In genomic region chr10:11189581-11190376, GRCh38 we compare ENCODE assay signal across 14 cellular contexts.
DNase-seq lines count a peak whose midpoint lies in the region; ATAC-seq, FAIRE-seq and TF ChIP-seq lines count a peak whose summit lies in the region.
"Had no signal": no experiment of that assay in that cellular context is flagged by ENCODE, and none has a peak within 500 bp of the region (broad histone marks: within the 10 kb centered on the region; RNA-seq: fewer than 3 reads in every experiment).

No MANE protein-coding gene starts in this region.

- H3F3A ChIP-seq in MM.1S (ENCODE audit: insufficient read depth, low read length): peaks cover 31% of the 10 kb centered on the region

- no peak for DNase-seq in activated CD4-positive, alpha-beta memory T cell treated with anti-CD3 and anti-CD28 coated beads for 36 hours
- no peak for DNase-seq in activated CD4-positive, alpha-beta memory T cell treated with anti-CD3 and anti-CD28 coated beads, Interleukin-2, amount 10 ng/mL, durations not matched to agents 7 days and 5 days
- DNase-seq in MM.1S (no peak), H1 (ENCODE audit: low read depth in 1 of 2, low spot score in 2 of 2) (no peak), neuronal stem cell (ENCODE audit: low spot score) (no peak), mesothelial cell of epicardium (ENCODE audit: low spot score in 2 of 2, unreplicated experiment in 2 of 2) (no peak)
- DNase-seq: DMS 273 treated with DMSO at 0.1 percent for 48 hours; stimulated activated CD4-positive, alpha-beta T cell treated with anti-CD3 and anti-CD28 coated beads, Interleukin-12 subunit alpha, Interleukin-12 subunit beta, amount 100 ng/mL, for 4 hours; testis had no signal

- H2BK120ac ChIP-seq in H1 (replicated peaks; ENCODE audit: low read depth, low read length) (no peak overlapping the region), neuronal stem cell (ENCODE audit: low read depth, low read length) (no peak overlapping the region)

- peak; percentile 24 for FAIRE-seq in H1 (lab: Jason Lieb, UNC)

- H3K4me2 ChIP-seq in MM.1S (ENCODE audit: low read depth, low read length) (peak overlapping the region; percentile 24; the same call in 1 of the 2 replicates), H1 (ENCODE audit: insufficient read depth in 1 of 2, low read depth in 2 of 2, low read length in 2 of 2) (no peak overlapping the region; a peak in 1 of 4 replicates), neuronal stem cell (ENCODE audit: insufficient read depth, low read length, poor library complexity, severe bottlenecking) (no peak overlapping the region)

- no peaks in the 10 kb centered on the region for H3K23me2 ChIP-seq in H1 (ENCODE audit: low read depth, low read length)

- no peak overlapping the region for H2BK15ac ChIP-seq in H1 (ENCODE audit: low read length)
- no peak overlapping the region for H2BK15ac ChIP-seq in neuronal stem cell (ENCODE audit: low read length)

- ATAC-seq in HG02759 (IDR thresholded peaks at IDR 0.05; ENCODE audit: unreplicated experiment) (no peak), GM18858 (IDR thresholded peaks at IDR 0.05; ENCODE audit: unreplicated experiment) (no peak)

- H3K4me1 Mint-ChIP-seq in activated CD4-positive, alpha-beta memory T cell treated with anti-CD3 and anti-CD28 coated beads for 36 hours (ENCODE audit: low read depth): peaks cover 94% of the 10 kb centered on the region
- peaks cover 93% of the 10 kb centered on the region for H3K4me1 Mint-ChIP-seq in activated CD4-positive, alpha-beta memory T cell treated with anti-CD3 and anti-CD28 coated beads, Interleukin-2, amount 10 ng/mL, durations not matched to agents 7 days and 5 days
- peaks cover 12% of the 10 kb centered on the region for H3K4me1 Mint-ChIP-seq in mesothelial cell of epicardium

- H3K9me3 ChIP-seq in MM.1S (replicated peaks; ENCODE audit: insufficient read depth, low read length) (no peaks in the 10 kb centered on the region), H1 (ENCODE audit: insufficient read depth in 2 of 2, low read depth in 1 of 2, low read length in 1 of 2) (no peaks in the 10 kb centered on the region), neuronal stem cell (replicated peaks in 1 of 2; ENCODE audit: control insufficient read depth in 2 of 2, insufficient read depth in 1 of 2, low read depth in 1 of 2, low read length in 2 of 2) (peaks cover 3 to 10% of the 10 kb centered on the region in 2 donors)
- H3K9me3 ChIP-seq: SJSA1, testis had no signal

- no peaks in the 10 kb centered on the region for H3K27me3 Mint-ChIP-seq in activated CD4-positive, alpha-beta memory T cell treated with anti-CD3 and anti-CD28 coated beads for 36 hours
- H3K27me3 Mint-ChIP-seq in activated CD4-positive, alpha-beta memory T cell treated with anti-CD3 and anti-CD28 coated beads, Interleukin-2, amount 10 ng/mL, durations not matched to agents 7 days and 5 days: no peaks in the 10 kb centered on the region
- peaks cover 27% of the 10 kb centered on the region for H3K27me3 Mint-ChIP-seq in mesothelial cell of epicardium (ENCODE audit: low read depth)

- peaks cover 71% of the 10 kb centered on the region for H3K36me3 Mint-ChIP-seq in activated CD4-positive, alpha-beta memory T cell treated with anti-CD3 and anti-CD28 coated beads for 36 hours
- peaks cover 92% of the 10 kb centered on the region for H3K36me3 Mint-ChIP-seq in activated CD4-positive, alpha-beta memory T cell treated with anti-CD3 and anti-CD28 coated beads, Interleukin-2, amount 10 ng/mL, durations not matched to agents 7 days and 5 days (ENCODE audit: low read depth)
- H3K36me3 Mint-ChIP-seq in mesothelial cell of epicardium: peaks cover 3% of the 10 kb centered on the region

- H3K23ac ChIP-seq in H1 (ENCODE audit: insufficient read length) (no peak overlapping the region), neuronal stem cell (ENCODE audit: low read depth, low read length, poor library complexity) (no peak overlapping the region)

- no peak overlapping the region for H2BK12ac ChIP-seq in H1 (ENCODE audit: low read depth, low read length)
- H2BK12ac ChIP-seq in neuronal stem cell (ENCODE audit: low read length): no peak overlapping the region

- no peak overlapping the region for H3K56ac ChIP-seq in H1 (replicated peaks; ENCODE audit: insufficient read length, low read depth, low read length)

- CTCF ChIA-PET in activated CD4-positive, alpha-beta memory T cell treated with anti-CD3 and anti-CD28 coated beads for 36 hours (lab: Charles Lee): interaction anchor here (1.1 kb wide), 1 partner anchor 82 kb away, joined by 3 read pairs; no protein-coding TSS in a partner anchor
- CTCF ChIA-PET in activated CD4-positive, alpha-beta memory T cell treated with anti-CD3 and anti-CD28 coated beads, Interleukin-2, amount 10 ng/mL, durations not matched to agents 7 days and 5 days (lab: Charles Lee): interaction anchor here (0.6 to 1.0 kb wide), 5 partner anchors 10 to 89 kb away, joined by 3 to 5 read pairs (median 3); no protein-coding TSS in a partner anchor
- CTCF ChIA-PET in H1 (lab: Charles Lee; ENCODE audit: partially characterized antibody): interaction anchor here (0.6 to 1.3 kb wide), 4 partner anchors 24 to 140 kb away, joined by 3 to 6 read pairs (median 4); no protein-coding TSS in a partner anchor

- no peak overlapping the region for H2BK20ac ChIP-seq in H1 (ENCODE audit: low read length)

- H3K79me1 ChIP-seq in H1 (ENCODE audit: low read depth, low read length) (no peaks in the 10 kb centered on the region), neuronal stem cell (ENCODE audit: low read depth, low read length) (peaks cover 3% of the 10 kb centered on the region)

- peaks cover 57% of the 10 kb centered on the region for H4K20me1 ChIP-seq in MM.1S (ENCODE audit: insufficient read depth, low read length)
- H4K20me1 ChIP-seq in H1 (replicated peaks in 1 of 2; ENCODE audit: control insufficient read depth in 1 of 2, insufficient read depth in 2 of 2, low read length in 2 of 2): no peaks in the 10 kb centered on the region

- H2AFZ ChIP-seq in MM.1S (ENCODE audit: low read length) (no peak overlapping the region), H1 (ENCODE audit: low read length) (no peak overlapping the region), neuronal stem cell (ENCODE audit: low read length) (no peak overlapping the region)
- H2AFZ ChIP-seq: parathyroid adenoma had no signal

- H3K27ac Mint-ChIP-seq in activated CD4-positive, alpha-beta memory T cell treated with anti-CD3 and anti-CD28 coated beads for 36 hours: peak overlapping the region; percentile 47
- H3K27ac Mint-ChIP-seq in activated CD4-positive, alpha-beta memory T cell treated with anti-CD3 and anti-CD28 coated beads, Interleukin-2, amount 10 ng/mL, durations not matched to agents 7 days and 5 days: no peak overlapping the region
- H3K27ac Mint-ChIP-seq in mesothelial cell of epicardium: no peak overlapping the region

- TF ChIP-seq EP300 in H1 (IDR thresholded peaks at IDR 0.05; ENCODE audit: borderline replicate concordance in 1 of 2, low read depth in 2 of 2, low read length in 2 of 2): no peak

- no peak for TF ChIP-seq POLR2A in H1 (IDR thresholded peaks at IDR 0.05; ENCODE audit: control extremely low read depth in 1 of 2, low read depth in 2 of 2, low read length in 2 of 2)

- no peak overlapping the region for H2AK5ac ChIP-seq in H1 (ENCODE audit: low read depth, low read length)
- no peak overlapping the region for H2AK5ac ChIP-seq in neuronal stem cell (ENCODE audit: low read depth, low read length)

- peaks cover 78% of the 10 kb centered on the region for H3K4me1 ChIP-seq in MM.1S (ENCODE audit: low read length)
- H3K4me1 ChIP-seq in H1 (replicated peaks in 1 of 4; ENCODE audit: control insufficient read depth in 3 of 4, insufficient read depth in 4 of 4, low read length in 3 of 4): peaks cover 2 to 17% (median 9%) of the 10 kb centered on the region in 4 experiments
- H3K4me1 ChIP-seq in neuronal stem cell (ENCODE audit: control insufficient read depth in 2 of 2, insufficient read depth in 1 of 2, low read depth in 1 of 2, low read length in 2 of 2): peaks cover 3 to 15% of the 10 kb centered on the region in 2 donors
- H3K4me1 ChIP-seq: parathyroid adenoma, SJSA1, testis had no signal

- H3K27ac ChIP-seq in MM.1S (ENCODE audit: low read length) (no peak overlapping the region; the same call in 1 of the 2 replicates), H1 (ENCODE audit: low read depth, low read length) (no peak overlapping the region), neuronal stem cell (replicated peaks; ENCODE audit: low read length) (peak overlapping the region; percentile 50)
- H3K27ac ChIP-seq: epithelial cell of prostate, parathyroid adenoma, SJSA1, testis had no signal

- H3K79me2 ChIP-seq in MM.1S (ENCODE audit: low read length) (peaks cover 100% of the 10 kb centered on the region), H1 (ENCODE audit: control insufficient read depth in 1 of 2, insufficient read depth in 2 of 2, low read length in 2 of 2) (0 out of 4 replicates have a peak, but pooled peaks cover 0 to under 1% of the 10 kb centered on the region in 2 experiments)
- H3K79me2 ChIP-seq: parathyroid adenoma had no signal

- POLR2A ChIA-PET in activated CD4-positive, alpha-beta memory T cell treated with anti-CD3 and anti-CD28 coated beads for 36 hours (lab: Charles Lee): interaction anchor here (1.0 to 1.1 kb wide), 3 partner anchors 8 to 12 kb away, joined by 3 to 4 read pairs (median 3); no protein-coding TSS in a partner anchor
- POLR2A ChIA-PET in activated CD4-positive, alpha-beta memory T cell treated with anti-CD3 and anti-CD28 coated beads, Interleukin-2, amount 10 ng/mL, durations not matched to agents 7 days and 5 days (lab: Charles Lee): interaction anchor here (1.2 to 2.7 kb wide), 7 partner anchors 8 to 31 kb away, joined by 3 to 13 read pairs (median 4); no protein-coding TSS in a partner anchor
- POLR2A ChIA-PET in H1 (lab: Charles Lee; ENCODE audit: partially characterized antibody): interaction anchor here (0.6 kb wide), 1 partner anchor 32 kb away, joined by 3 read pairs; no protein-coding TSS in a partner anchor

- H3K27me3 ChIP-seq in MM.1S (replicated peaks; ENCODE audit: insufficient read depth, low read length) (no peaks in the 10 kb centered on the region), H1 (replicated peaks in 1 of 4; ENCODE audit: control insufficient read depth in 3 of 4, extremely low read depth in 1 of 4, insufficient read depth in 3 of 4, low read length in 3 of 4) (no peaks in the 10 kb centered on the region), neuronal stem cell (ENCODE audit: control insufficient read depth in 3 of 3, insufficient read depth in 3 of 3, low read depth in 1 of 3, low read length in 3 of 3) (no peaks in the 10 kb centered on the region)
- H3K27me3 ChIP-seq: SJSA1, testis had no signal

- H3K9ac ChIP-seq in MM.1S (ENCODE audit: low read length) (no peak overlapping the region), H1 (replicated peaks in 1 of 4; ENCODE audit: extremely low read depth in 1 of 4, low read depth in 3 of 4, low read length in 3 of 4) (no peak overlapping the region), neuronal stem cell (ENCODE audit: low read depth, low read length, poor library complexity) (no peak overlapping the region)
- H3K9ac ChIP-seq: parathyroid adenoma had no signal

- H4K8ac ChIP-seq in H1 (ENCODE audit: extremely low read depth, insufficient read depth, low read length) (no peak overlapping the region), neuronal stem cell (ENCODE audit: low read depth, low read length) (no peak overlapping the region)

- H4K91ac ChIP-seq in H1 (replicated peaks; ENCODE audit: insufficient read length, low read length): no peak overlapping the region
- H4K91ac ChIP-seq in neuronal stem cell (ENCODE audit: low read depth, low read length, poor library complexity): no peak overlapping the region

- H3K4me3 ChIP-seq in MM.1S (ENCODE audit: low read length) (no peak overlapping the region), H1 (ENCODE audit: extremely low read depth in 1 of 4, insufficient read depth in 2 of 4, low read depth in 3 of 4, low read length in 4 of 4) (no peak overlapping the region), neuronal stem cell (ENCODE audit: low read length in 2 of 2) (no peak overlapping the region)
- H3K4me3 ChIP-seq: SJSA1, testis had no signal

- intact Hi-C loops in activated CD4-positive, alpha-beta memory T cell treated with anti-CD3 and anti-CD28 coated beads for 36 hours (cut with micrococcal nuclease): no loop called here

- no peak for TF ChIP-seq RAD21 in H1 (IDR thresholded peaks at IDR 0.05 in 1 of 2, conservative IDR thresholded peaks at IDR 0.05 in 1 of 2; ENCODE audit: low read depth in 2 of 2, low read length in 2 of 2)

- no peak overlapping the region for H3K4me3 Mint-ChIP-seq in activated CD4-positive, alpha-beta memory T cell treated with anti-CD3 and anti-CD28 coated beads for 36 hours
- H3K4me3 Mint-ChIP-seq in activated CD4-positive, alpha-beta memory T cell treated with anti-CD3 and anti-CD28 coated beads, Interleukin-2, amount 10 ng/mL, durations not matched to agents 7 days and 5 days: no peak overlapping the region
- no peak overlapping the region for H3K4me3 Mint-ChIP-seq in mesothelial cell of epicardium

- H4K5ac ChIP-seq in H1 (ENCODE audit: insufficient read length, low read depth, low read length): no peak overlapping the region

- 80% methylated on average over 6 of the region's 6 CpGs; no CpG with 5 or more reads in 1 of the 2 experiments for WGBS in H1 (ENCODE audit: extremely low coverage in 1 of 2, insufficient coverage in 1 of 2, insufficient read length in 1 of 2, insufficient replicate concordance in 2 of 2, low coverage in 1 of 2, low lambda C conversion rate in 2 of 2, missing lambda C conversion rate in 1 of 2), 2 experiments
- no CpG with 5 or more reads among the region's 6 CpGs for WGBS in neuronal stem cell (ENCODE audit: extremely low coverage in 2 of 2, insufficient read length in 2 of 2, insufficient replicate concordance in 1 of 2), 2 donors

- H3K36me3 ChIP-seq in MM.1S (replicated peaks; ENCODE audit: insufficient read depth, low read length) (peaks cover 40% of the 10 kb centered on the region), H1 (ENCODE audit: control insufficient read depth in 2 of 4, insufficient read depth in 4 of 4, low read length in 3 of 4) (no peaks in the 10 kb centered on the region), neuronal stem cell (replicated peaks in 1 of 2; ENCODE audit: control insufficient read depth in 2 of 2, insufficient read depth in 2 of 2, low read length in 2 of 2) (peaks cover 0 to 9% of the 10 kb centered on the region in 2 donors)
- H3K36me3 ChIP-seq: SJSA1 had no signal

- H3K9me2 ChIP-seq in MM.1S (replicated peaks; ENCODE audit: insufficient read depth, low read length): no peaks in the 10 kb centered on the region

- H3K4ac ChIP-seq in H1 (replicated peaks; ENCODE audit: insufficient read length, low read depth, low read length) (peak overlapping the region; percentile 61), neuronal stem cell (ENCODE audit: low read length) (no peak overlapping the region)

- H3K18ac ChIP-seq in H1 (ENCODE audit: extremely low read depth, low read length) (no peak overlapping the region), neuronal stem cell (ENCODE audit: low read length) (peak overlapping the region; percentile 73)

- H3K14ac ChIP-seq in H1 (ENCODE audit: insufficient read length) (no peak overlapping the region), neuronal stem cell (ENCODE audit: low read length) (peak overlapping the region; percentile 95)

- peaks cover 10% of the 10 kb centered on the region for H3K9me3 Mint-ChIP-seq in activated CD4-positive, alpha-beta memory T cell treated with anti-CD3 and anti-CD28 coated beads for 36 hours
- H3K9me3 Mint-ChIP-seq in activated CD4-positive, alpha-beta memory T cell treated with anti-CD3 and anti-CD28 coated beads, Interleukin-2, amount 10 ng/mL, durations not matched to agents 7 days and 5 days: peaks cover 13% of the 10 kb centered on the region
- peaks cover 29% of the 10 kb centered on the region for H3K9me3 Mint-ChIP-seq in mesothelial cell of epicardium

- H2BK5ac ChIP-seq in H1 (ENCODE audit: low read depth, low read length) (no peak overlapping the region), neuronal stem cell (ENCODE audit: low read length) (no peak overlapping the region)

- TF ChIP-seq CTCF in MM.1S (IDR thresholded peaks at IDR 0.05; ENCODE audit: low read length): no peak
- no peak for TF ChIP-seq CTCF in H1 (IDR thresholded peaks at IDR 0.05; ENCODE audit: control extremely low read depth in 1 of 3, insufficient read depth in 1 of 3, low read depth in 1 of 3, low read length in 3 of 3)
- no peak for TF ChIP-seq CTCF in mesothelial cell of epicardium (IDR thresholded peaks at IDR 0.05; ENCODE audit: unreplicated experiment)
